In genomic region chr9:96460877-96461276, GRCh38 we compare ENCODE assay signal across 1 cellular context.
TF ChIP-seq lines count a peak whose summit lies in the region.

No MANE protein-coding gene starts in this region.

TF ChIP-seq in SK-N-SH treated with all-trans-retinoic acid at 6 μM for 48 hours, 23 proteins besides CTCF, POLR2A, EP300 and RAD21 (continued from another document):
- TF ChIP-seq CSRNP3 (CRISPR knock-in tag; IDR thresholded peaks at IDR 0.05), result no peak
- no peak for TF ChIP-seq ZNF8 (CRISPR knock-in tag; IDR thresholded peaks at IDR 0.05)
